1 cellular context compared by ENCODE assay signal in genomic region chr6:31401403-31401802, GRCh38.
TF ChIP-seq lines count a peak whose summit lies in the region.

No MANE protein-coding gene starts in this region.

TF ChIP-seq in K562, 482 proteins besides CTCF, POLR2A, EP300 and RAD21 (continued from another document and continues in another):
- TF ChIP-seq AFF4 (CRISPR knock-in tag; IDR thresholded peaks at IDR 0.05) (no peak), RAD51 (IDR thresholded peaks at IDR 0.05; ENCODE audit: borderline replicate concordance, low read depth) (no peak), MYNN (IDR thresholded peaks at IDR 0.05) (peak; percentile 66), MYNN (CRISPR knock-in tag; IDR thresholded peaks at IDR 0.05) (no peak), PHF20 (IDR thresholded peaks at IDR 0.05; ENCODE audit: partially characterized antibody) (no peak), PHTF2 (CRISPR knock-in tag; IDR thresholded peaks at IDR 0.05) (no peak), NR3C1 (CRISPR knock-in tag; IDR thresholded peaks at IDR 0.05) (no peak), SMARCE1 (IDR thresholded peaks at IDR 0.05) (peak; percentile 59), HNRNPUL1 (IDR thresholded peaks at IDR 0.05; ENCODE audit: low read length) (no peak), ZEB2 (IDR thresholded peaks at IDR 0.05) (no peak), RFX1 (IDR thresholded peaks at IDR 0.05) (no peak), JUND (IDR thresholded peaks at IDR 0.05; ENCODE audit: borderline replicate concordance, low read depth, low read length) (peak; percentile 65; the same call in 1 of the 2 replicates), JUND (tag; IDR thresholded peaks at IDR 0.05; ENCODE audit: borderline replicate concordance, low read depth, low read length) (0 out of 3 replicates have a peak, but pooled peaks have one; percentile 25), FOXA1 (IDR thresholded peaks at IDR 0.05; ENCODE audit: borderline replicate concordance) (no peak), MAFG (tag; conservative IDR thresholded peaks at IDR 0.05) (peak; percentile 60; the same call in 1 of the 2 replicates), ARID1B (IDR thresholded peaks at IDR 0.05) (peak; percentile 65), MEF2D (tag; conservative IDR thresholded peaks at IDR 0.05; ENCODE audit: low read depth) (no peak), SMARCA4 (IDR thresholded peaks at IDR 0.05) (peak; percentile 77), SMARCC2 (IDR thresholded peaks at IDR 0.05; ENCODE audit: low read depth) (no peak; the same call in 1 of the 2 replicates), CTBP1 (IDR thresholded peaks at IDR 0.05; ENCODE audit: borderline replicate concordance) (no peak), ETV1 (tag; conservative IDR thresholded peaks at IDR 0.05; ENCODE audit: low read depth) (no peak), STAG1 (CRISPR knock-in tag; IDR thresholded peaks at IDR 0.05; ENCODE audit: borderline replicate concordance) (no peak), HIVEP1 (CRISPR knock-in tag; IDR thresholded peaks at IDR 0.05) (no peak), CHD2 (IDR thresholded peaks at IDR 0.05; ENCODE audit: low read depth, low read length) (no peak), NFIC (IDR thresholded peaks at IDR 0.05) (no peak), POLR3G (IDR thresholded peaks at IDR 0.05; ENCODE audit: extremely low read depth, insufficient read length, insufficient replicate concordance) (no peak), FOSL1 (tag; conservative IDR thresholded peaks at IDR 0.05) (peak; percentile 71), TEAD1 (CRISPR knock-in tag; IDR thresholded peaks at IDR 0.05) (peak in 1 of 2 experiments; percentile 88; a peak in 2 of 4 replicates), NUFIP1 (IDR thresholded peaks at IDR 0.05; ENCODE audit: partially characterized antibody) (no peak), ZNF696 (CRISPR knock-in tag; conservative IDR thresholded peaks at IDR 0.05) (no peak), HOMEZ (CRISPR knock-in tag; IDR thresholded peaks at IDR 0.05) (no peak), BRD4 (IDR thresholded peaks at IDR 0.05) (no peak), BCLAF1 (IDR thresholded peaks at IDR 0.05; ENCODE audit: borderline replicate concordance in 1 of 2, control insufficient read depth in 1 of 2, low read depth in 2 of 2, low read length in 1 of 2) (no peak), REST (CRISPR knock-in tag; IDR thresholded peaks at IDR 0.05; ENCODE audit: low read depth) (no peak), RBM17 (IDR thresholded peaks at IDR 0.05; ENCODE audit: borderline replicate concordance, low read depth, low read length) (no peak), ZNF384 (IDR thresholded peaks at IDR 0.05; ENCODE audit: low read depth, low read length) (peak; percentile 93), RBM14 (IDR thresholded peaks at IDR 0.05; ENCODE audit: borderline replicate concordance, insufficient read depth, low read depth, low read length) (no peak)
- TF ChIP-seq, protein P1, sequence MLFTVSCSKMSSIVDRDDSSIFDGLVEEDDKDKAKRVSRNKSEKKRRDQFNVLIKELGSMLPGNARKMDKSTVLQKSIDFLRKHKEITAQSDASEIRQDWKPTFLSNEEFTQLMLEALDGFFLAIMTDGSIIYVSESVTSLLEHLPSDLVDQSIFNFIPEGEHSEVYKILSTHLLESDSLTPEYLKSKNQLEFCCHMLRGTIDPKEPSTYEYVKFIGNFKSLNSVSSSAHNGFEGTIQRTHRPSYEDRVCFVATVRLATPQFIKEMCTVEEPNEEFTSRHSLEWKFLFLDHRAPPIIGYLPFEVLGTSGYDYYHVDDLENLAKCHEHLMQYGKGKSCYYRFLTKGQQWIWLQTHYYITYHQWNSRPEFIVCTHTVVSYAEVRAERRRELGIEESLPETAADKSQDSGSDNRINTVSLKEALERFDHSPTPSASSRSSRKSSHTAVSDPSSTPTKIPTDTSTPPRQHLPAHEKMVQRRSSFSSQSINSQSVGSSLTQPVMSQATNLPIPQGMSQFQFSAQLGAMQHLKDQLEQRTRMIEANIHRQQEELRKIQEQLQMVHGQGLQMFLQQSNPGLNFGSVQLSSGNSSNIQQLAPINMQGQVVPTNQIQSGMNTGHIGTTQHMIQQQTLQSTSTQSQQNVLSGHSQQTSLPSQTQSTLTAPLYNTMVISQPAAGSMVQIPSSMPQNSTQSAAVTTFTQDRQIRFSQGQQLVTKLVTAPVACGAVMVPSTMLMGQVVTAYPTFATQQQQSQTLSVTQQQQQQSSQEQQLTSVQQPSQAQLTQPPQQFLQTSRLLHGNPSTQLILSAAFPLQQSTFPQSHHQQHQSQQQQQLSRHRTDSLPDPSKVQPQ (CRISPR knock-in tag; IDR thresholded peaks at IDR 0.05; ENCODE audit: borderline replicate concordance), result no peak
- TF ChIP-seq, protein P2, sequence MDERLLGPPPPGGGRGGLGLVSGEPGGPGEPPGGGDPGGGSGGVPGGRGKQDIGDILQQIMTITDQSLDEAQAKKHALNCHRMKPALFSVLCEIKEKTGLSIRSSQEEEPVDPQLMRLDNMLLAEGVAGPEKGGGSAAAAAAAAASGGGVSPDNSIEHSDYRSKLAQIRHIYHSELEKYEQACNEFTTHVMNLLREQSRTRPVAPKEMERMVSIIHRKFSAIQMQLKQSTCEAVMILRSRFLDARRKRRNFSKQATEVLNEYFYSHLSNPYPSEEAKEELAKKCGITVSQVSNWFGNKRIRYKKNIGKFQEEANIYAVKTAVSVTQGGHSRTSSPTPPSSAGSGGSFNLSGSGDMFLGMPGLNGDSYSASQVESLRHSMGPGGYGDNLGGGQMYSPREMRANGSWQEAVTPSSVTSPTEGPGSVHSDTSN (CRISPR knock-in tag; IDR thresholded peaks at IDR 0.05; ENCODE audit: low read depth), result no peak
- TF ChIP-seq, protein P2 (tag; conservative IDR thresholded peaks at IDR 0.05; ENCODE audit: low read depth), result no peak
- TF ChIP-seq, protein P3, sequence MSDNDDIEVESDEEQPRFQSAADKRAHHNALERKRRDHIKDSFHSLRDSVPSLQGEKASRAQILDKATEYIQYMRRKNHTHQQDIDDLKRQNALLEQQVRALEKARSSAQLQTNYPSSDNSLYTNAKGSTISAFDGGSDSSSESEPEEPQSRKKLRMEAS (CRISPR knock-in tag; IDR thresholded peaks at IDR 0.05), result no peak
- TF ChIP-seq, protein P4, sequence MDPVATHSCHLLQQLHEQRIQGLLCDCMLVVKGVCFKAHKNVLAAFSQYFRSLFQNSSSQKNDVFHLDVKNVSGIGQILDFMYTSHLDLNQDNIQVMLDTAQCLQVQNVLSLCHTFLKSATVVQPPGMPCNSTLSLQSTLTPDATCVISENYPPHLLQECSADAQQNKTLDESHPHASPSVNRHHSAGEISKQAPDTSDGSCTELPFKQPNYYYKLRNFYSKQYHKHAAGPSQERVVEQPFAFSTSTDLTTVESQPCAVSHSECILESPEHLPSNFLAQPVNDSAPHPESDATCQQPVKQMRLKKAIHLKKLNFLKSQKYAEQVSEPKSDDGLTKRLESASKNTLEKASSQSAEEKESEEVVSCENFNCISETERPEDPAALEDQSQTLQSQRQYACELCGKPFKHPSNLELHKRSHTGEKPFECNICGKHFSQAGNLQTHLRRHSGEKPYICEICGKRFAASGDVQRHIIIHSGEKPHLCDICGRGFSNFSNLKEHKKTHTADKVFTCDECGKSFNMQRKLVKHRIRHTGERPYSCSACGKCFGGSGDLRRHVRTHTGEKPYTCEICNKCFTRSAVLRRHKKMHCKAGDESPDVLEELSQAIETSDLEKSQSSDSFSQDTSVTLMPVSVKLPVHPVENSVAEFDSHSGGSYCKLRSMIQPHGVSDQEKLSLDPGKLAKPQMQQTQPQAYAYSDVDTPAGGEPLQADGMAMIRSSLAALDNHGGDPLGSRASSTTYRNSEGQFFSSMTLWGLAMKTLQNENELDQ (CRISPR knock-in tag; IDR thresholded peaks at IDR 0.05; ENCODE audit: borderline replicate concordance), result no peak
- TF ChIP-seq, protein P5, sequence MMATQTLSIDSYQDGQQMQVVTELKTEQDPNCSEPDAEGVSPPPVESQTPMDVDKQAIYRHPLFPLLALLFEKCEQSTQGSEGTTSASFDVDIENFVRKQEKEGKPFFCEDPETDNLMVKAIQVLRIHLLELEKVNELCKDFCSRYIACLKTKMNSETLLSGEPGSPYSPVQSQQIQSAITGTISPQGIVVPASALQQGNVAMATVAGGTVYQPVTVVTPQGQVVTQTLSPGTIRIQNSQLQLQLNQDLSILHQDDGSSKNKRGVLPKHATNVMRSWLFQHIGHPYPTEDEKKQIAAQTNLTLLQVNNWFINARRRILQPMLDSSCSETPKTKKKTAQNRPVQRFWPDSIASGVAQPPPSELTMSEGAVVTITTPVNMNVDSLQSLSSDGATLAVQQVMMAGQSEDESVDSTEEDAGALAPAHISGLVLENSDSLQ (IDR thresholded peaks at IDR 0.05), result peak; percentile 88
